ENCODE assay signal across 11 cellular contexts in the genomic region with DNA sequence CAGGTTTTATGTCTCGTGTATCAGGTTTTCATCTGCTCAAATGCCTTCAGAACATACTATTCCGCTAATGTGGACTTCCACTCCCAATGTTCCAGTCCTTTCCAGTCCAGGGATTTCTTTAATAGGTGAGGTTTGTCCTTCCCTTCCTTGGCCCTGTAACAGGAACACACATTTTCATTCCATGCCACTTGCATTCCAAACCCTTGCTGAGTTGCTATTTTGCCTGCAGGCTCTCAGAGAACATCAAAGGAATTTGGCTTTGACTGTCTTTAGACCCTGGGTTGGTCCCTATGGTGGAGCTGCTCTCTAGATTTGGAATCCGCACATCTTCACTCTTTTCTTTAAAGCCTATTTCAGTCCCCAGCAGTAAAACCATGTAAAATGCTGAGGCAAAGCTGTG. TPM values are rescaled to one million over a fixed set of nuclear protein-coding genes. Genes with fewer than 3 reads are reported as not detected.
A peak's percentile ranks its signal among the peaks of the same experiment; 100 is the strongest.
DNase-seq lines count a peak whose midpoint lies in the region; ATAC-seq and TF ChIP-seq lines count a peak whose summit lies in the region.
"Had no signal": no experiment of that assay in that cellular context is flagged by ENCODE, and none has a peak within 500 bp of the region (broad histone marks: within the 10 kb centered on the region; RNA-seq: fewer than 3 reads in every experiment).

No MANE protein-coding gene starts in this region.

- CTCF ChIA-PET in GM10248 (lab: Yijun Ruan, JAX) = interaction anchor here (1.0 to 2.9 kb wide), 3 partner anchors 8 to 30 kb away, joined by 3 to 11 read pairs (median 3); partner anchors contain the start of gene ALCAM

- no peak for ATAC-seq in natural killer cell treated with Interleukin-12 subunit alpha and Interleukin-12 subunit beta and Interleukin-15 and Interleukin-18, amount 100 ng/mL, for 72 hours
- no peak for ATAC-seq in natural killer cell
- ATAC-seq in central memory CD8-positive, alpha-beta T cell (replicated peaks; ENCODE audit: extremely low read depth, poor library complexity, severe bottlenecking) = no peak
- ATAC-seq in lower lobe of right lung = peak in 1 of 2 donors; percentile 5
- ATAC-seq in HG03439 (IDR thresholded peaks at IDR 0.05; ENCODE audit: unreplicated experiment) = no peak

- H3K27ac Mint-ChIP-seq in natural killer cell treated with Interleukin-12 subunit alpha and Interleukin-12 subunit beta and Interleukin-15 and Interleukin-18, amount 100 ng/mL, for 72 hours = no peak overlapping the region
- no peak overlapping the region for H3K27ac Mint-ChIP-seq in natural killer cell
- H3K27ac Mint-ChIP-seq in central memory CD8-positive, alpha-beta T cell (ENCODE audit: low read depth) = no peak overlapping the region

- H3K27me3 ChIP-seq in lower lobe of right lung (ENCODE audit: low read depth) = peaks cover 7% of the 10 kb centered on the region

- peak overlapping the region; percentile 41 for H3K4me3 ChIP-seq in lower lobe of right lung

- no peak for TF ChIP-seq CTCF in natural killer cell (IDR thresholded peaks at IDR 0.05)
- TF ChIP-seq CTCF in lower lobe of right lung (IDR thresholded peaks at IDR 0.05) = no peak
- no peak for TF ChIP-seq CTCF in GM10248 (IDR thresholded peaks at IDR 0.05; ENCODE audit: control extremely low read depth, extremely low read depth, low read depth, missing control alignments)

- H3K9me3 ChIP-seq in lower lobe of right lung = no peaks in the 10 kb centered on the region
- H3K9me3 ChIP-seq: neutrophil had no signal

- intact Hi-C loops in natural killer cell (cut with micrococcal nuclease) = no loop called here
- intact Hi-C loops in lower lobe of right lung (cut with DNase I) = no loop called here

- H3K9me3 Mint-ChIP-seq in natural killer cell treated with Interleukin-12 subunit alpha and Interleukin-12 subunit beta and Interleukin-15 and Interleukin-18, amount 100 ng/mL, for 72 hours = peaks cover 4% of the 10 kb centered on the region
- H3K9me3 Mint-ChIP-seq in natural killer cell = no peaks in the 10 kb centered on the region
- no peaks in the 10 kb centered on the region for H3K9me3 Mint-ChIP-seq in central memory CD8-positive, alpha-beta T cell

- POLR2A ChIA-PET in GM10248 (lab: Yijun Ruan, JAX) = no interaction called here

- peak overlapping the region; percentile 0 for H3K4me3 Mint-ChIP-seq in natural killer cell treated with Interleukin-12 subunit alpha and Interleukin-12 subunit beta and Interleukin-15 and Interleukin-18, amount 100 ng/mL, for 72 hours
- no peak overlapping the region for H3K4me3 Mint-ChIP-seq in natural killer cell
- peak overlapping the region; percentile 39 for H3K4me3 Mint-ChIP-seq in central memory CD8-positive, alpha-beta T cell

- peak overlapping the region; percentile 75 for H3K27ac ChIP-seq in lower lobe of right lung
- H3K27ac ChIP-seq: neutrophil had no signal

- H3K4me1 ChIP-seq in lower lobe of right lung = no peaks in the 10 kb centered on the region

- DNase-seq in natural killer cell treated with Interleukin-12 subunit alpha and Interleukin-12 subunit beta and Interleukin-15 and Interleukin-18, amount 100 ng/mL, for 72 hours (ENCODE audit: low spot score) = no peak
- DNase-seq in natural killer cell = no peak
- no peak for DNase-seq in central memory CD8-positive, alpha-beta T cell (ENCODE audit: low spot score in 2 of 2)
- no peak for DNase-seq in lower lobe of right lung
- DNase-seq in NCI-H1105 treated with DMSO at 0.1 percent for 48 hours (lab: John Stamatoyannopoulos, UW) = no peak
- DNase-seq in DMS 273 treated with DMSO at 0.1 percent for 48 hours (lab: John Stamatoyannopoulos, UW) = no peak
- no peak for DNase-seq in GM10248 (ENCODE audit: extremely low spot score)
- DNase-seq: Karpas-422, NCI-H748 treated with DMSO at 0.1 percent for 48 hours had no signal

- H3K27me3 Mint-ChIP-seq in natural killer cell treated with Interleukin-12 subunit alpha and Interleukin-12 subunit beta and Interleukin-15 and Interleukin-18, amount 100 ng/mL, for 72 hours = peaks cover 37 to 67% of the 10 kb centered on the region in 2 donors
- H3K27me3 Mint-ChIP-seq in natural killer cell (ENCODE audit: low read depth in 2 of 2) = peaks cover 32 to 71% of the 10 kb centered on the region in 2 donors
- H3K27me3 Mint-ChIP-seq in central memory CD8-positive, alpha-beta T cell = peaks cover 49% of the 10 kb centered on the region

- no peaks in the 10 kb centered on the region for H3K36me3 ChIP-seq in lower lobe of right lung
- H3K36me3 ChIP-seq: neutrophil had no signal

- H3K36me3 Mint-ChIP-seq in natural killer cell treated with Interleukin-12 subunit alpha and Interleukin-12 subunit beta and Interleukin-15 and Interleukin-18, amount 100 ng/mL, for 72 hours = peaks cover 11% of the 10 kb centered on the region
- H3K36me3 Mint-ChIP-seq in natural killer cell = peaks cover 10% of the 10 kb centered on the region
- no peaks in the 10 kb centered on the region for H3K36me3 Mint-ChIP-seq in central memory CD8-positive, alpha-beta T cell (ENCODE audit: insufficient read depth)

- peaks cover 4 to 5% of the 10 kb centered on the region in 2 donors for H3K4me1 Mint-ChIP-seq in natural killer cell treated with Interleukin-12 subunit alpha and Interleukin-12 subunit beta and Interleukin-15 and Interleukin-18, amount 100 ng/mL, for 72 hours (ENCODE audit: low read depth in 2 of 2)
- no peaks in the 10 kb centered on the region for H3K4me1 Mint-ChIP-seq in natural killer cell
- H3K4me1 Mint-ChIP-seq in central memory CD8-positive, alpha-beta T cell = no peaks in the 10 kb centered on the region

RNA-seq across cellular contexts. Expression of gene ALCAM, which starts 12.3 kb away (rescaled TPM):
- 1 to 10 TPM; 8.0 to 9.0 TPM for total RNA-seq in natural killer cell treated with Interleukin-12 subunit alpha and Interleukin-12 subunit beta and Interleukin-15 and Interleukin-18, amount 100 ng/mL, for 72 hours
- total RNA-seq in natural killer cell (1 to 10 TPM; 1.5 to 3.0 (median 1.5) TPM), lower lobe of right lung (174 TPM)

Comparison
In these comparisons a context has a peak if more than half of its experiments do, and no peak if none do; other contexts are left out.
1. RNA of gene ALCAM, which starts 12.3 kb away (total RNA-seq): 174 TPM in lower lobe of right lung (single experiment); 8.0 to 9.0 TPM in natural killer cell treated with Interleukin-12 subunit alpha and Interleukin-12 subunit beta and Interleukin-15 and Interleukin-18, amount 100 ng/mL, for 72 hours and 1.5 to 3.0 TPM in natural killer cell; every median in the first group is over 10 times any median in the second.